In the genomic region with DNA sequence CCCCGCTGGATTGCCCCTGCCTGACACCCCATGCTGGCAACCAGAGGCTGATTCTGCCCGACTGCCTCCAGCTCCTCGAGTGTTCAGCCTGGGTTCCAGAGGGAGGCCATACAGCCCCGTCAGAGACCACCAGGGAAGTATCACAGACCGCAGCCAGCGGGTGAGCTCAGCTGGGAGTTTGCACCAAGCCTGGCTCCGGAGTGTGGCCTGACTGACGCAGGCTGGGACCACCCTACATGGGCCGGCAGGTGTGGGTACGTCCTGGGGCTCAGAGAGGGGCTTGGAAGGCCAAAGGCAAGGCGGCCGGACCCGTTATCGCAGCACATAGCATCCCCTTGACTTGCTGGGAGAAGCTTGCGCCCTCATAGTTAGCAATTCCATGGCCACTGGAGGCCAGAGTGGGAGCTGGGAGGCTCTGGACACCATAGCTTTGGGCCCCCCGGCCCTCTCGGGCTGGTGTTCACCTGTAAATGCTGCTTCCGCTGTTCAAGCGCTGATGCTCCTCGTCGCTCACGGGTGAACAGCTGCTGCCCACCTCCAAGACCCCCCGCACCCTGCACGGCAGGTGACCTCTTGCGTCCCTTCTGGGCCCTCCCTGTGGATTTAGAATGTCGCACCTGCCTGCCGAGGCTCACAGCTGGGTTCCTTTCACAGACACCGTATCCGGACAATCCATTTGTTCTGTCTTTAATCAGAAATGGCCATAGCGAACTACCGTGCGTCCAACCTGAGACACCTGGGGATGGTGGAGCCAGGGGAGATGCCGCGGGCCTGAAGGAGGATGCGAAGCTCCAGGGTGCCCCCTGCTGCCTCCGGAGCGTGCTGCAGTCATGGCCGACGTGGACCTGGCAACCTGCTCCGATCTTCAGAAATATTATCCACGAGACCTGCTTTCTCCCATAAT, we compare ENCODE assay signal across 8 cellular contexts. TPM values are rescaled to one million over a fixed set of nuclear protein-coding genes. Genes with fewer than 3 reads are reported as not detected.
DNase-seq lines count a peak whose midpoint lies in the region; ATAC-seq and TF ChIP-seq lines count a peak whose summit lies in the region.

No MANE protein-coding gene starts in this region.

- peak; percentile 76 to 88 for DNase-seq in Caco-2
- DNase-seq in NCI-H2227 (lab: John Stamatoyannopoulos, UW; ENCODE audit: unreplicated experiment), result peak; percentile 71
- DNase-seq in caudate nucleus (lab: John Stamatoyannopoulos, UW), result peak in 47 of 61 donors; percentile 10 to 75 (median 45)
- peak; percentile 64 to 68 (median 65) for DNase-seq in right lobe of liver
- DNase-seq in stimulated activated CD8-positive, alpha-beta memory T cell treated with anti-CD3 and anti-CD28 coated beads, Interleukin-2, amount 100 ng/mL, for 48 hours (ENCODE audit: low read depth in 2 of 2), result peak; percentile 61 to 65
- no peak for DNase-seq in T1000 (lab: John Stamatoyannopoulos, UW)

- POLR2A ChIA-PET in Caco-2 (lab: Charles Lee), result no interaction called here

- TF ChIP-seq POLR2A in right lobe of liver (IDR thresholded peaks at IDR 0.05), result no peak

- no peaks in the 10 kb centered on the region for H3K9me3 Mint-ChIP-seq in Caco-2 (ENCODE audit: unreplicated experiment)

- no peak overlapping the region for H3K4me3 Mint-ChIP-seq in Caco-2 (ENCODE audit: unreplicated experiment)

- intact Hi-C loops in Caco-2 (cut with micrococcal nuclease; ENCODE audit: unreplicated experiment), result loop anchor here (1.0 to 10.0 kb wide), 3 partner anchors 51 to 419 kb away; no protein-coding TSS in a partner anchor
- intact Hi-C loops in right lobe of liver (cut with DNase I), result loop anchor here (5.0 kb wide), 1 partner anchor 287 kb away; no protein-coding TSS in a partner anchor

- no TSS peak for BruUV-seq in Caco-2 (replicated peaks; lab: Mats Ljungman, UMichigan)

- H3K36me3 Mint-ChIP-seq in Caco-2 (ENCODE audit: insufficient read depth, unreplicated experiment), result no peaks in the 10 kb centered on the region

- H3K27ac Mint-ChIP-seq in Caco-2 (ENCODE audit: unreplicated experiment), result no peak overlapping the region

- peaks cover 7% of the 10 kb centered on the region for H3K4me1 Mint-ChIP-seq in Caco-2 (ENCODE audit: low read depth, unreplicated experiment)

- H3K4me1 ChIP-seq in Caco-2 (peaks cover 3% of the 10 kb centered on the region; the same call in 1 of the 2 replicates), right lobe of liver (no peaks in the 10 kb centered on the region)

- peak; percentile 88 to 89 for TF ChIP-seq CTCF in Caco-2 (IDR thresholded peaks at IDR 0.05; ENCODE audit: insufficient read depth in 1 of 2, low read depth in 1 of 2, low read length in 1 of 2, severe bottlenecking in 1 of 2, unreplicated experiment in 1 of 2)
- peak; percentile 70 to 83 (median 80) for TF ChIP-seq CTCF in right lobe of liver (IDR thresholded peaks at IDR 0.05)

- H3K27ac ChIP-seq in caudate nucleus (ENCODE audit: low read depth, low read length) (no peak overlapping the region), right lobe of liver (no peak overlapping the region)

- H3K4me3 ChIP-seq in Caco-2 (ENCODE audit: low read depth, low read length) (no peak overlapping the region), right lobe of liver (no peak overlapping the region)

- WGBS in right lobe of liver (ENCODE audit: insufficient coverage, low coverage, low lambda C conversion rate, missing lambda C conversion rate), result 30% methylated on average over 17 of the region's 41 CpGs

- H3K36me3 ChIP-seq in Caco-2 (ENCODE audit: control insufficient read depth, insufficient read depth, low read length) (no peaks in the 10 kb centered on the region), right lobe of liver (no peaks in the 10 kb centered on the region)

- CTCF ChIA-PET in Caco-2 (lab: Charles Lee), result interaction anchor here (0.6 to 2.7 kb wide), 9 partner anchors 8 to 1180 kb away, joined by 3 to 29 read pairs (median 5); partner anchors contain the start of gene KCNF1

- ATAC-seq in HG02588 (IDR thresholded peaks at IDR 0.05; ENCODE audit: unreplicated experiment), result peak; percentile 60
- peak; percentile 44 to 61 for ATAC-seq in activated CD4-positive, CD25-positive, alpha-beta regulatory T cell treated with anti-CD3 and anti-CD28 coated beads, Interleukin-2, amount 50 U/mL, for 24 hours
- ATAC-seq in right lobe of liver, result peak; percentile 84 to 92 (median 90)

- H3K27me3 ChIP-seq in Caco-2 (replicated peaks; ENCODE audit: control insufficient read depth, insufficient read depth, low read length) (no peaks in the 10 kb centered on the region), right lobe of liver (no peaks in the 10 kb centered on the region)

- no peaks in the 10 kb centered on the region for H3K27me3 Mint-ChIP-seq in Caco-2 (ENCODE audit: insufficient read depth, unreplicated experiment)

- H3K9me3 ChIP-seq in Caco-2, result no peaks in the 10 kb centered on the region
- H3K9me3 ChIP-seq in right lobe of liver, result no peaks in the 10 kb centered on the region

RNA-seq across cellular contexts. Expression of gene SLC66A3, which starts 31.2 kb away (rescaled TPM):
- total RNA-seq in Caco-2 (2022) (10.4 and 12.1 TPM in 2 replicates), right lobe of liver (10 to 100 TPM in 2 of 6 experiments, 1 to 10 TPM in 4; 4.9 to 16.1 (median 8.8) TPM)
